Comparison of ENCODE assay signal across 19 cellular contexts in the genomic region with DNA sequence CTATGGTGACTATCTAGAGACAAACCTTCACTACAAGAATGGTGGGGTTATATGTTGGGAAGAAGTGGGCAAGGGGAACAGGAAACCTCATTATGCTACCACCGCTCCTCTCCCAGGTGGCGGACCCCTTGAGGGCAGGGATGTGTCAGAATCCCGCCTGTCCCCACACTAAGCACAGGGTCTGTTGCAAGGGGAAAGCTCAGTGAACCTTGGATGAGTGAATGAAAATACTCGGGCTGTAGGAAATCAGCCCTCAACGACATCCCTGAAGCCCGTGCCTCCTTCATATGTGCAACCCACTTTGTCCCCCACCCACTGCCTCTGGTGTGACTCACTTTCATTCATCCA.
DNase-seq lines count a peak whose midpoint lies in the region; ATAC-seq lines count a peak whose summit lies in the region.
"Had no signal": no experiment of that assay in that cellular context is flagged by ENCODE, and none has a peak within 500 bp of the region (broad histone marks: within the 10 kb centered on the region; RNA-seq: fewer than 3 reads in every experiment).

No MANE protein-coding gene starts in this region.

- H3K9ac ChIP-seq in adipocyte (ENCODE audit: low read length), result peak overlapping the region; percentile 89
- no peak overlapping the region for H3K9ac ChIP-seq in rectal smooth muscle tissue (ENCODE audit: low read length)

- peak overlapping the region; percentile 57 for H3K27ac ChIP-seq in rectal smooth muscle tissue (ENCODE audit: low read depth, low read length)

- H3K4me3 ChIP-seq in adipocyte (ENCODE audit: low read length), result no peak overlapping the region
- no peak overlapping the region for H3K4me3 ChIP-seq in rectal smooth muscle tissue (ENCODE audit: low read length)
- H3K4me3 ChIP-seq: coronary artery had no signal

- H3K4me1 ChIP-seq in adipocyte (ENCODE audit: control insufficient read depth, insufficient read depth, low read length) (peaks cover 64% of the 10 kb centered on the region), rectal smooth muscle tissue (ENCODE audit: control insufficient read depth, insufficient read depth, low read length) (peaks cover 26% of the 10 kb centered on the region)

- no peaks in the 10 kb centered on the region for H3K9me3 ChIP-seq in adipocyte (ENCODE audit: control insufficient read depth, low read length)

- H3K27me3 ChIP-seq in adipocyte (replicated peaks; ENCODE audit: control insufficient read depth, insufficient read depth, low read length) (no peaks in the 10 kb centered on the region), rectal smooth muscle tissue (ENCODE audit: control insufficient read depth, insufficient read depth, low read length) (no peaks in the 10 kb centered on the region)

- H3K36me3 ChIP-seq in adipocyte (ENCODE audit: control insufficient read depth, insufficient read depth, low read length, severe bottlenecking) (no peaks in the 10 kb centered on the region), rectal smooth muscle tissue (ENCODE audit: control insufficient read depth, insufficient read depth, low read length) (no peaks in the 10 kb centered on the region)

- ATAC-seq in left lobe of liver (no peak), HG02610 (IDR thresholded peaks at IDR 0.05; ENCODE audit: unreplicated experiment) (no peak), GM18511 (IDR thresholded peaks at IDR 0.05; ENCODE audit: unreplicated experiment) (no peak)
- ATAC-seq: CD8-positive, alpha-beta T cell; HepG2 had no signal

- DNase-seq in adipocyte (ENCODE audit: low read depth), result no peak
- DNase-seq in left lobe of liver (ENCODE audit: low spot score), result peak; percentile 3
- peak; percentile 44 for DNase-seq in ureter (ENCODE audit: low spot score)
- no peak for DNase-seq in SHP77 treated with DMSO at 0.1 percent for 48 hours (lab: John Stamatoyannopoulos, UW)
- DNase-seq: activated CD4-positive, alpha-beta T cell treated with anti-CD3 and anti-CD28 coated beads, Interleukin-2, amount 10 ng/mL, durations not matched to agents 7 days and 5 days; activated CD8-positive, alpha-beta memory T cell treated with anti-CD3 and anti-CD28 coated beads, Interleukin-2, amount 50 U/mL, for 48 hours; DND-41; H9; islet precursor cell; NCI-H1105; NCI-H2081; nephron progenitor cell; stimulated activated CD4-positive, alpha-beta T cell treated with anti-CD3 and anti-CD28 coated beads, Interleukin-4, amount 100 ng/mL, for 4 hours had no signal

Comparison
In these comparisons a context has a peak if more than half of its experiments do, and no peak if none do; other contexts are left out.
1. DNase-seq: peak in left lobe of liver (single experiment) and ureter (single experiment); none in adipocyte (single experiment) and SHP77 treated with DMSO at 0.1 percent for 48 hours (single experiment).